ENCODE assay signal across 18 cellular contexts in the genomic region with DNA sequence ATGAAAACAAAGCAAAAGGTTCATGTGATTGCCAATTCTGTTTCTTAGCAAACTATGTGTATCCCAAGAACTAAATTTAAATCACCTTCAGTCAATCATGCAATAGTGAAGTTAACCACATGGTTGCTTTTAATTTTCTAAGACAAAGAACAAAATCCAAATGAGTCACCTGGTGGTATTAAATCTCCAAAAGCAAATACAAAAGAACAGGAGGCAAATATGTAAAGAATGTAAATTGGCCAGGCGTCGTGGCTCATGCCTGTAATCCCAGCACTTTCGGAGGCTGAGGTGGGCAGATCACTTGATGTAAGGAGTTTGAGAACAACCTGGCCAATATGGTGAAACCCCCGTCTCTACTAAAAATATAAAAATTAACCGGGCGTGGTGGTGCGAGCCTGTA. TPM values are rescaled to one million over a fixed set of nuclear protein-coding genes. Genes with fewer than 3 reads are reported as not detected.
DNase-seq lines count a peak whose midpoint lies in the region; ATAC-seq and TF ChIP-seq lines count a peak whose summit lies in the region.
"Had no signal": no experiment of that assay in that cellular context is flagged by ENCODE, and none has a peak within 500 bp of the region (broad histone marks: within the 10 kb centered on the region; RNA-seq: fewer than 3 reads in every experiment).

No MANE protein-coding gene starts in this region.

- ATAC-seq in HG03442 (IDR thresholded peaks at IDR 0.05; ENCODE audit: unreplicated experiment) (no peak), GM18498 (IDR thresholded peaks at IDR 0.05; ENCODE audit: unreplicated experiment) (no peak)

- intact Hi-C loops in Calu3 (cut with micrococcal nuclease; ENCODE audit: unreplicated experiment) = no loop called here

- no peak for TF ChIP-seq EP300 in Ishikawa (IDR thresholded peaks at IDR 0.05; ENCODE audit: borderline replicate concordance)

- TF ChIP-seq CTCF in Calu3 (IDR thresholded peaks at IDR 0.05; ENCODE audit: unreplicated experiment) = no peak

- H3K4me3 Mint-ChIP-seq in Calu3 (ENCODE audit: low read depth, unreplicated experiment) = no peak overlapping the region
- H3K4me3 Mint-ChIP-seq: CD4-positive, CD25-positive, alpha-beta regulatory T cell had no signal

- DNase-seq in Calu3 (peak; percentile 33), astrocyte of the hippocampus (ENCODE audit: low read depth, low spot score) (peak; percentile 34), kidney tubule cell (ENCODE audit: low spot score) (peak; percentile 25), hypothalamus (lab: John Stamatoyannopoulos, UW) (no peak), NCI-H226 (no peak)
- DNase-seq: AML-193; CD4-positive, CD25-positive, alpha-beta regulatory T cell; HCEC 1CT; KBM-7; MG63; NCI-H1105; NCI-H187; NCI-H82; Peyer's patch; SHP77 treated with DMSO at 0.1 percent for 48 hours had no signal

- peaks cover 8% of the 10 kb centered on the region for H3K9me3 Mint-ChIP-seq in Calu3 (ENCODE audit: low read depth, unreplicated experiment)

- no peaks in the 10 kb centered on the region for H3K4me1 Mint-ChIP-seq in Calu3 (ENCODE audit: low read depth, unreplicated experiment)
- H3K4me1 Mint-ChIP-seq: CD4-positive, CD25-positive, alpha-beta regulatory T cell had no signal

- H3K36me3 Mint-ChIP-seq in Calu3 (ENCODE audit: insufficient read depth, unreplicated experiment) = no peaks in the 10 kb centered on the region
- H3K36me3 Mint-ChIP-seq: CD4-positive, CD25-positive, alpha-beta regulatory T cell had no signal

- CTCF ChIA-PET in Calu3 (lab: Charles Lee) = no interaction called here

- H3K27ac Mint-ChIP-seq in Calu3 (ENCODE audit: unreplicated experiment) = no peak overlapping the region
- H3K27ac Mint-ChIP-seq: CD4-positive, CD25-positive, alpha-beta regulatory T cell had no signal

- TF ChIP-seq RAD21 in Ishikawa (IDR thresholded peaks at IDR 0.05; ENCODE audit: low read depth) = no peak

- peaks cover 16% of the 10 kb centered on the region for H3K27me3 Mint-ChIP-seq in Calu3 (ENCODE audit: unreplicated experiment)

- BruUV-seq in Calu3 (replicated peaks; lab: Mats Ljungman, UMichigan) = no TSS peak

TF ChIP-seq in Ishikawa, 13 proteins besides CTCF, POLR2A, EP300 and RAD21:
- TF ChIP-seq NFIC (IDR thresholded peaks at IDR 0.05) (no peak), TEAD4 (IDR thresholded peaks at IDR 0.05) (peak; percentile 79)

RNA-seq across cellular contexts. Expression of gene PIK3R4, which starts 54.2 kb away (rescaled TPM):
- total RNA-seq in Calu3 (2022) = 42.6 and 47.3 TPM in 2 replicates

Comparison
In these comparisons a context has a peak if more than half of its experiments do, and no peak if none do; other contexts are left out.
1. DNase-seq: peak in Calu3 (single experiment), astrocyte of the hippocampus (single experiment) and kidney tubule cell (single experiment); none in hypothalamus (0 of 51) and NCI-H226 (single experiment).